Comparison of ENCODE assay signal across 27 cellular contexts in the genomic region with DNA sequence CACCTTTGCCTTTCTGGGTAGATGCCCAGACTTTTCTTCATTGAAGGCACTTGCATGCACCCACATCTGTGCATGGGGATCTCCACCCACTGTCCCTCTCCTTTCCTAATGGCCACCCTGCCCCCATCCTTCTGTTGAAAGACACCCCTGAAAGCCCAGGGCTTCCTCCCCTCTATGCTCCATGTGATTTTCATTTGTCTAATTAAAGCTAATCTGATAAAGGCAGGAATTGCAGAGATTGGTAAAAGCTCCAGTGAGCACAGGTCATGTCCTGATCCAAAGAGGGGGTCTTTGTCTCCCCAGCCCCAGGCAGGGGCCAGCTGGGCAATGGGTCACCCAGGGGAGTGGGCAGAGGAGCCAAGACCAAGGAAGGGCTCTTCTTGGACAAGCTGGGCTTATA.
"Had no signal": no experiment of that assay in that cellular context is flagged by ENCODE, and none has a peak within 500 bp of the region (broad histone marks: within the 10 kb centered on the region; RNA-seq: fewer than 3 reads in every experiment).

No MANE protein-coding gene starts in this region.

- H3K36me3 Mint-ChIP-seq: neural progenitor cell; stimulated activated effector memory CD8-positive, alpha-beta T cell treated with anti-CD3 and anti-CD28 coated beads, Interleukin-12 subunit alpha, Interleukin-12 subunit beta, amount 100 ng/mL, for 72 hours; stimulated activated naive B cell treated with anti-CD40 and anti-IgM and Interleukin-4, amounts not matched to agents 10 μg/mL and 1 μg/mL and 100 μg/mL, for 72 hours had no signal

- H3K4me1 Mint-ChIP-seq: nephron; stimulated activated effector memory CD8-positive, alpha-beta T cell treated with anti-CD3 and anti-CD28 coated beads, Interleukin-12 subunit alpha, Interleukin-12 subunit beta, amount 100 ng/mL, for 72 hours; stimulated activated naive B cell treated with anti-CD40 and anti-IgM and Interleukin-4, amounts not matched to agents 10 μg/mL and 1 μg/mL and 100 μg/mL, for 72 hours had no signal

- DNase-seq: occipital lobe; ovary; posterior cingulate gyrus; psoas muscle; right cardiac atrium; right lobe of liver; sigmoid colon; small intestine; stimulated activated CD4-positive, alpha-beta T cell treated with anti-CD3 and anti-CD28 coated beads, Interleukin-15, amount 100 ng/mL, for 24 hours; stimulated activated CD4-positive, alpha-beta T cell treated with anti-CD3 and anti-CD28 coated beads, Interleukin-2, amount 100 ng/mL, for 24 hours; stimulated activated CD4-positive, alpha-beta T cell treated with anti-CD3 and anti-CD28 coated beads, Interleukin-2, amount 100 ng/mL, for 48 hours; stimulated activated CD4-positive, alpha-beta T cell treated with anti-CD3 and anti-CD28 coated beads, Interleukin-4, amount 100 ng/mL, for 24 hours; stimulated activated naive B cell treated with anti-CD40 and anti-IgM and Interleukin-4, amounts not matched to agents 10 μg/mL and 1 μg/mL and 100 μg/mL, for 72 hours; stimulated activated naive CD4-positive, alpha-beta T cell treated with Interleukin-2 at 50 U/mL for 16 hours; stomach; thyroid gland; trophoblast cell; upper lobe of left lung had no signal

- H3K27me3 Mint-ChIP-seq: stimulated activated naive CD8-positive, alpha-beta T cell treated with anti-CD3 and anti-CD28 coated beads, Interleukin-15, Interleukin-2, amounts not matched to agents 100 ng/mL and 50 ng/mL, for 24 hours had no signal

- H3K9me3 Mint-ChIP-seq: stimulated activated effector memory CD8-positive, alpha-beta T cell treated with anti-CD3 and anti-CD28 coated beads, Interleukin-12 subunit alpha, Interleukin-12 subunit beta, amount 100 ng/mL, for 72 hours; stimulated activated naive CD8-positive, alpha-beta T cell treated with anti-CD3 and anti-CD28 coated beads, Interleukin-15, Interleukin-2, amounts not matched to agents 100 ng/mL and 50 ng/mL, for 24 hours had no signal

- H3K27ac Mint-ChIP-seq: nephron; neural progenitor cell; progenitor cell of endocrine pancreas; stimulated activated effector memory CD8-positive, alpha-beta T cell treated with anti-CD3 and anti-CD28 coated beads, Interleukin-12 subunit alpha, Interleukin-12 subunit beta, amount 100 ng/mL, for 72 hours; stimulated activated naive B cell treated with anti-CD40 and anti-IgM and Interleukin-4, amounts not matched to agents 10 μg/mL and 1 μg/mL and 100 μg/mL, for 72 hours; stimulated activated naive CD8-positive, alpha-beta T cell treated with anti-CD3 and anti-CD28 coated beads, Interleukin-15, Interleukin-2, amounts not matched to agents 100 ng/mL and 50 ng/mL, for 24 hours had no signal

- H3K4me3 Mint-ChIP-seq: nephron; neural progenitor cell; stimulated activated effector memory CD8-positive, alpha-beta T cell treated with anti-CD3 and anti-CD28 coated beads, Interleukin-12 subunit alpha, Interleukin-12 subunit beta, amount 100 ng/mL, for 72 hours; stimulated activated naive B cell treated with anti-CD40 and anti-IgM and Interleukin-4, amounts not matched to agents 10 μg/mL and 1 μg/mL and 100 μg/mL, for 72 hours; stimulated activated naive CD8-positive, alpha-beta T cell treated with anti-CD3 and anti-CD28 coated beads, Interleukin-15, Interleukin-2, amounts not matched to agents 100 ng/mL and 50 ng/mL, for 24 hours had no signal

- H3K4me3 ChIP-seq: neural progenitor cell, ovary, psoas muscle, right lobe of liver, sigmoid colon, stomach, thoracic aorta, thyroid gland, tibial nerve, upper lobe of left lung, vagina had no signal

- H3K27ac ChIP-seq: neural progenitor cell, ovary, parathyroid adenoma, psoas muscle, right lobe of liver, sigmoid colon, stomach, thoracic aorta, thyroid gland, tibial nerve, upper lobe of left lung, vagina had no signal

- ATAC-seq: psoas muscle; right cardiac atrium; right lobe of liver; stimulated activated effector memory CD8-positive, alpha-beta T cell treated with anti-CD3 and anti-CD28 coated beads, Interleukin-12 subunit alpha, Interleukin-12 subunit beta, amount 100 ng/mL, for 72 hours; stimulated activated naive B cell treated with anti-CD40 and anti-IgM and Interleukin-4, amounts not matched to agents 10 μg/mL and 1 μg/mL and 100 μg/mL, for 72 hours had no signal
